In genomic region chr10:43389867-43390266, GRCh38 we compare ENCODE assay signal across 19 cellular contexts. TPM values are rescaled to one million over a fixed set of nuclear protein-coding genes. Genes with fewer than 3 reads are reported as not detected.
DNase-seq lines count a peak whose midpoint lies in the region; ATAC-seq, FAIRE-seq and TF ChIP-seq lines count a peak whose summit lies in the region.
"Had no signal": no experiment of that assay in that cellular context is flagged by ENCODE, and none has a peak within 500 bp of the region (broad histone marks: within the 10 kb centered on the region; RNA-seq: fewer than 3 reads in every experiment).

No MANE protein-coding gene starts in this region.

- H3K4me3 ChIP-seq in CD8-positive, alpha-beta T cell (ENCODE audit: low read depth, low read length) = no peak overlapping the region
- no peak overlapping the region for H3K4me3 ChIP-seq in astrocyte (ENCODE audit: insufficient read depth, low read depth, low read length)
- H3K4me3 ChIP-seq: mucosa of descending colon, tibial nerve had no signal

- H4K20me1 ChIP-seq in astrocyte (ENCODE audit: insufficient read depth, low read length) = peaks cover 94% of the 10 kb centered on the region

- no peak for FAIRE-seq in astrocyte (lab: Jason Lieb, UNC)
- FAIRE-seq: keratinocyte had no signal

- H3K4me1 ChIP-seq in CD8-positive, alpha-beta T cell (ENCODE audit: insufficient read depth, low read length) = peaks cover 25% of the 10 kb centered on the region
- H3K4me1 ChIP-seq in astrocyte (ENCODE audit: insufficient read depth, low read length) = no peaks in the 10 kb centered on the region
- H3K4me1 ChIP-seq: BE2C had no signal

- no peaks in the 10 kb centered on the region for H3K27me3 ChIP-seq in CD8-positive, alpha-beta T cell (ENCODE audit: insufficient read depth, low read length)
- H3K27me3 ChIP-seq in astrocyte (ENCODE audit: insufficient read depth, low read length) = no peaks in the 10 kb centered on the region
- H3K27me3 ChIP-seq: BE2C, tibial nerve had no signal

- intact Hi-C loops in CD8-positive, alpha-beta T cell (cut with DNase I, micrococcal nuclease) = loop anchor here in 1 of 2 experiments (1.0 kb wide), 1 partner anchor 72 kb away; no protein-coding TSS in a partner anchor

- peak overlapping the region; percentile 15 for H3K9ac ChIP-seq in astrocyte (ENCODE audit: low read length)

- no peaks in the 10 kb centered on the region for H3K9me3 Mint-ChIP-seq in CD8-positive, alpha-beta T cell
- no peaks in the 10 kb centered on the region for H3K9me3 Mint-ChIP-seq in HFFc6
- no peaks in the 10 kb centered on the region for H3K9me3 Mint-ChIP-seq in astrocyte (ENCODE audit: unreplicated experiment)
- no peaks in the 10 kb centered on the region for H3K9me3 Mint-ChIP-seq in naive B cell
- H3K9me3 Mint-ChIP-seq: T-helper 1 cell treated with Interleukin-12 subunit alpha and Interleukin-12 subunit beta and Interleukin-4 antibody, amounts not matched to agents 30 μg/mL and 1 μg/mL, for 36 hours had no signal

- DNase-seq in CD8-positive, alpha-beta T cell = no peak
- DNase-seq in HFFc6 (no peak), astrocyte (ENCODE audit: low read depth) (no peak), naive B cell (no peak), activated gamma-delta T cell (lab: John Stamatoyannopoulos, UW) (no peak), pons (ENCODE audit: low spot score) (no peak), NCI-H226 (no peak), caudate nucleus (lab: John Stamatoyannopoulos, UW) (no peak)
- DNase-seq: activated gamma-delta T cell treated with Interleukin-2 at 50 U/mL for 16 hours; BE2C; central memory CD4-positive, alpha-beta T cell; mucosa of descending colon; NCI-H1930; NCI-H524 treated with DMSO at 0.1 percent for 48 hours had no signal

- no peak overlapping the region for H2AFZ ChIP-seq in astrocyte (ENCODE audit: low read depth, low read length)

- H3K79me2 ChIP-seq in astrocyte (ENCODE audit: insufficient read depth, low read length) = peaks cover 70% of the 10 kb centered on the region

- ATAC-seq in CD8-positive, alpha-beta T cell = no peak
- no peak for ATAC-seq in naive B cell (ENCODE audit: low read depth in 2 of 2)
- ATAC-seq: mucosa of descending colon had no signal

- no peaks in the 10 kb centered on the region for H3K9me3 ChIP-seq in CD8-positive, alpha-beta T cell (ENCODE audit: low read length)
- H3K9me3 ChIP-seq in astrocyte (ENCODE audit: insufficient read depth, low read depth, low read length) = no peaks in the 10 kb centered on the region
- H3K9me3 ChIP-seq: BE2C, mucosa of descending colon, tibial nerve had no signal

- POLR2A ChIA-PET in CD8-positive, alpha-beta T cell (lab: Charles Lee) = no interaction called here

- no peaks in the 10 kb centered on the region for H3K27me3 Mint-ChIP-seq in CD8-positive, alpha-beta T cell (ENCODE audit: low read depth)
- H3K27me3 Mint-ChIP-seq in HFFc6 (ENCODE audit: insufficient read depth) = peaks cover 2% of the 10 kb centered on the region
- H3K27me3 Mint-ChIP-seq in astrocyte (ENCODE audit: low read depth, unreplicated experiment) = no peaks in the 10 kb centered on the region
- no peaks in the 10 kb centered on the region for H3K27me3 Mint-ChIP-seq in naive B cell

- H3K27ac ChIP-seq in CD8-positive, alpha-beta T cell (ENCODE audit: low read depth, low read length) = no peak overlapping the region
- no peak overlapping the region for H3K27ac ChIP-seq in astrocyte (ENCODE audit: low read depth, low read length)
- no peak overlapping the region for H3K27ac ChIP-seq in caudate nucleus (ENCODE audit: low read depth, low read length)
- H3K27ac ChIP-seq: tibial nerve had no signal

- H3K27ac Mint-ChIP-seq in CD8-positive, alpha-beta T cell = peak overlapping the region; percentile 84
- H3K27ac Mint-ChIP-seq in HFFc6 (peak overlapping the region; percentile 29), astrocyte (ENCODE audit: unreplicated experiment) (no peak overlapping the region), naive B cell (peak overlapping the region in 5 of 6 donors; percentile 34 to 84 (median 68))

- H3K4me1 Mint-ChIP-seq in CD8-positive, alpha-beta T cell (ENCODE audit: low read depth) = peaks cover 70% of the 10 kb centered on the region
- peaks cover 43% of the 10 kb centered on the region for H3K4me1 Mint-ChIP-seq in HFFc6 (ENCODE audit: low read depth)
- H3K4me1 Mint-ChIP-seq in astrocyte (ENCODE audit: low read depth, unreplicated experiment) = peaks cover 11% of the 10 kb centered on the region
- peaks cover 49 to 60% (median 52%) of the 10 kb centered on the region in 3 donors for H3K4me1 Mint-ChIP-seq in naive B cell

- peaks cover 89% of the 10 kb centered on the region for H3K36me3 Mint-ChIP-seq in CD8-positive, alpha-beta T cell
- H3K36me3 Mint-ChIP-seq in HFFc6 (ENCODE audit: low read depth) (peaks cover 52% of the 10 kb centered on the region), astrocyte (ENCODE audit: low read depth, unreplicated experiment) (peaks cover 23% of the 10 kb centered on the region), naive B cell (peaks cover 34 to 46% of the 10 kb centered on the region in 2 donors)

- H3K4me2 ChIP-seq in astrocyte (ENCODE audit: low read length) = no peak overlapping the region

- no peak overlapping the region for H3K4me3 Mint-ChIP-seq in CD8-positive, alpha-beta T cell
- H3K4me3 Mint-ChIP-seq in HFFc6 = no peak overlapping the region
- H3K4me3 Mint-ChIP-seq in astrocyte (ENCODE audit: unreplicated experiment) = no peak overlapping the region
- no peak overlapping the region for H3K4me3 Mint-ChIP-seq in naive B cell
- H3K4me3 Mint-ChIP-seq: T-helper 1 cell treated with Interleukin-12 subunit alpha and Interleukin-12 subunit beta and Interleukin-4 antibody, amounts not matched to agents 30 μg/mL and 1 μg/mL, for 36 hours had no signal

- no peak for TF ChIP-seq CTCF in CD8-positive, alpha-beta T cell (IDR thresholded peaks at IDR 0.05)
- TF ChIP-seq CTCF in HFFc6 (IDR thresholded peaks at IDR 0.05) = no peak
- no peak for TF ChIP-seq CTCF in astrocyte (IDR thresholded peaks at IDR 0.05; ENCODE audit: insufficient read depth, low read depth, low read length)

- H3K36me3 ChIP-seq in CD8-positive, alpha-beta T cell (ENCODE audit: insufficient read depth, low read length) = peaks cover 33% of the 10 kb centered on the region
- H3K36me3 ChIP-seq in astrocyte (ENCODE audit: insufficient read depth, low read length) = peaks cover 65% of the 10 kb centered on the region

- CTCF ChIA-PET in CD8-positive, alpha-beta T cell (lab: Charles Lee) = interaction anchor here (0.7 to 2.1 kb wide), 5 partner anchors 14 to 73 kb away, joined by 3 to 10 read pairs (median 4); no protein-coding TSS in a partner anchor

RNA-seq across cellular contexts. Expression of gene FXYD4, which starts 18.4 kb away (rescaled TPM):
- total RNA-seq in CD8-positive, alpha-beta T cell = not detected
- total RNA-seq in HFFc6 (2021; fragmentation: NEBNext Ultra II Directional; extraction: Animal tissue kit (Norgen Biotek cat#: 25700)) = not detected
- total RNA-seq in astrocyte = not detected in 2 replicates
- not detected for polyA plus RNA-seq in naive B cell (ENCODE audit: low read depth in 6 of 6)
- total RNA-seq: mucosa of descending colon, posterior vena cava, RPMI7951, tibial nerve had no signal
- polyA plus RNA-seq: keratinocyte had no signal

RNA-seq across cellular contexts. Expression of gene HNRNPF, which starts 19.1 kb away (rescaled TPM):
- total RNA-seq in CD8-positive, alpha-beta T cell = 10 to 100 TPM; 83.4 to 86.9 TPM
- 100 to 1,000 TPM; 133 to 164 (median 159) TPM for total RNA-seq in HFFc6 (2021; fragmentation: NEBNext Ultra II Directional; extraction: Animal tissue kit (Norgen Biotek cat#: 25700))
- total RNA-seq in astrocyte = 143 and 151 TPM in 2 replicates
- polyA plus RNA-seq in naive B cell (ENCODE audit: low read depth in 6 of 6) = 100 to 1,000 TPM; 166 to 228 (median 215) TPM

RNA-seq across cellular contexts. Expression of gene ZNF487, which starts 47.0 kb away (rescaled TPM):
- total RNA-seq in CD8-positive, alpha-beta T cell = 1 to 10 TPM; 7.3 to 8.9 TPM
- total RNA-seq in HFFc6 (2021; fragmentation: NEBNext Ultra II Directional; extraction: Animal tissue kit (Norgen Biotek cat#: 25700)) = 1 to 10 TPM; 1.6 to 4.2 (median 2.5) TPM
- total RNA-seq in astrocyte = 2.6 and 2.8 TPM in 2 replicates
- polyA plus RNA-seq in naive B cell (ENCODE audit: low read depth in 6 of 6) = 10 to 100 TPM in 2 of 6 donors, 1 to 10 TPM in 4; 5.6 to 18.3 (median 9.2) TPM
